ENCODE assay signal across 16 cellular contexts in the genomic region with DNA sequence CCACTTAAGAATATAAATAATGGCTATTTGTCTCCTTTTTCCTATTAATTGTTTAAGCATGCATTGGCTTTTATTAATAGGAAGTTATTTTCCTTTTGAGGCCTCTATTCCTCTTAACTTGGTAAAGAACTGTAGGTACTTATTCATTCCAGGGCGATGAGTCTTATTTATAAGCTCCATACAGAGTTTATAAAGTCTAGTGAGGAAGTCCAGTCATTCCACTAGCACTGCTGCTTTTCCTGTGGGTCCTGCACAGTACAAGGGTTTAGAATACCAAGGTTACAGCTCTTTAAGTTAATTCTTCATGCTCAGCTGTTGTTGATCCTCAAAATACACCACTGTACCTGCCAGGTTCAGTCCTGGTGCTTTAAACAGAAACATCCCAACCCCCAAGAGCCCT.
"Had no signal": no experiment of that assay in that cellular context is flagged by ENCODE, and none has a peak within 500 bp of the region (broad histone marks: within the 10 kb centered on the region; RNA-seq: fewer than 3 reads in every experiment).

No MANE protein-coding gene starts in this region.

- H3K27me3 Mint-ChIP-seq: activated CD4-positive, alpha-beta T cell treated with anti-CD3 and anti-CD28 coated beads, Interleukin-2, amount 10 ng/mL, durations not matched to agents 7 days and 5 days; activated naive CD8-positive, alpha-beta T cell had no signal

- H3K36me3 ChIP-seq: lower lobe of right lung, tibial artery, uterus had no signal

- H3K27ac Mint-ChIP-seq: activated CD4-positive, alpha-beta T cell treated with anti-CD3 and anti-CD28 coated beads, Interleukin-2, amount 10 ng/mL, durations not matched to agents 7 days and 5 days; activated naive CD8-positive, alpha-beta T cell; mesothelial cell of epicardium; nephron; T-helper 1 cell treated with Interleukin-12 subunit alpha and Interleukin-12 subunit beta and Interleukin-4 antibody, amounts not matched to agents 30 μg/mL and 1 μg/mL, for 36 hours had no signal

- ATAC-seq: body of pancreas; esophagus mucosa; left cardiac atrium; lower lobe of right lung; stimulated activated naive CD8-positive, alpha-beta T cell treated with anti-CD3 and anti-CD28 coated beads, Interleukin-15, Interleukin-2, amounts not matched to agents 100 U/mL and 50 U/mL, for 24 hours had no signal

- H3K27ac ChIP-seq: body of pancreas, coronary artery, lower lobe of right lung, tibial artery, uterus had no signal

- H3K4me1 ChIP-seq: body of pancreas, lower lobe of right lung, tibial artery, uterus had no signal

- H3K4me1 Mint-ChIP-seq: activated CD4-positive, alpha-beta T cell treated with anti-CD3 and anti-CD28 coated beads, Interleukin-2, amount 10 ng/mL, durations not matched to agents 7 days and 5 days; mesothelial cell of epicardium; nephron had no signal

- H3K9me3 ChIP-seq: body of pancreas, lower lobe of right lung, tibial artery, uterus had no signal

- H3K9me3 Mint-ChIP-seq: activated CD4-positive, alpha-beta T cell treated with anti-CD3 and anti-CD28 coated beads, Interleukin-2, amount 10 ng/mL, durations not matched to agents 7 days and 5 days; T-helper 1 cell treated with Interleukin-12 subunit alpha and Interleukin-12 subunit beta and Interleukin-4 antibody, amounts not matched to agents 30 μg/mL and 1 μg/mL, for 36 hours had no signal

- DNase-seq: activated CD4-positive, alpha-beta T cell treated with anti-CD3 and anti-CD28 coated beads, Interleukin-2, amount 10 ng/mL, durations not matched to agents 7 days and 5 days; activated CD8-positive, alpha-beta memory T cell treated with anti-CD3 and anti-CD28 coated beads for 24 hours; body of pancreas; central memory CD4-positive, alpha-beta T cell; left cardiac atrium; lower lobe of right lung; stimulated activated naive CD8-positive, alpha-beta T cell treated with anti-CD3 and anti-CD28 coated beads, Interleukin-15, Interleukin-2, amounts not matched to agents 100 U/mL and 50 U/mL, for 24 hours; substantia nigra; tibial artery; uterus had no signal

- H3K36me3 Mint-ChIP-seq: activated naive CD8-positive, alpha-beta T cell; mesothelial cell of epicardium had no signal

- H3K27me3 ChIP-seq: body of pancreas, tibial artery, uterus had no signal

- H3K4me3 ChIP-seq: body of pancreas, coronary artery, lower lobe of right lung, tibial artery, uterus had no signal

- H3K4me3 Mint-ChIP-seq: activated CD4-positive, alpha-beta T cell treated with anti-CD3 and anti-CD28 coated beads, Interleukin-2, amount 10 ng/mL, durations not matched to agents 7 days and 5 days; activated naive CD8-positive, alpha-beta T cell; mesothelial cell of epicardium; nephron; T-helper 1 cell treated with Interleukin-12 subunit alpha and Interleukin-12 subunit beta and Interleukin-4 antibody, amounts not matched to agents 30 μg/mL and 1 μg/mL, for 36 hours had no signal
